In genomic region chr19:34049944-34050343, GRCh38 we compare ENCODE assay signal across 28 cellular contexts.
"Had no signal": no experiment of that assay in that cellular context is flagged by ENCODE, and none has a peak within 500 bp of the region (broad histone marks: within the 10 kb centered on the region; RNA-seq: fewer than 3 reads in every experiment).

No MANE protein-coding gene starts in this region.

- ATAC-seq: effector memory CD8-positive, alpha-beta T cell; esophagus mucosa; foreskin keratinocyte; gastrocnemius medialis; gastroesophageal sphincter; heart left ventricle; heart right ventricle had no signal

- H2AFZ ChIP-seq: hepatocyte had no signal

- H3K4me2 ChIP-seq: hepatocyte had no signal

- DNase-seq: colonic mucosa; cortex of kidney; dermis blood vessel endothelial cell; dorsolateral prefrontal cortex; effector CD4-positive, alpha-beta T cell; effector CD8-positive, alpha-beta T cell; effector memory CD4-positive, alpha-beta T cell; effector memory CD8-positive, alpha-beta T cell; endodermal cell; erythroblast; esophagus squamous epithelium; foreskin fibroblast; foreskin keratinocyte; foreskin melanocyte; gastrocnemius medialis; glutamatergic neuron; head of caudate nucleus; heart left ventricle; heart right ventricle had no signal

- FAIRE-seq: endometrium, endothelial cell of umbilical vein, frontal cortex had no signal

- H3K9me3 ChIP-seq: colonic mucosa, esophagus muscularis mucosa, esophagus squamous epithelium, gastrocnemius medialis, heart left ventricle had no signal

- H3K4me3 ChIP-seq: colonic mucosa, coronary artery, dorsolateral prefrontal cortex, esophagus muscularis mucosa, esophagus squamous epithelium, gastrocnemius medialis, gastroesophageal sphincter, heart left ventricle, heart right ventricle, hepatocyte had no signal

- H3K27ac ChIP-seq: colonic mucosa, coronary artery, dorsolateral prefrontal cortex, epithelial cell of prostate, esophagus muscularis mucosa, esophagus squamous epithelium, foreskin keratinocyte, gastrocnemius medialis, gastroesophageal sphincter, heart left ventricle, heart right ventricle, hepatocyte had no signal

- H3K4me1 ChIP-seq: colonic mucosa, esophagus muscularis mucosa, esophagus squamous epithelium, foreskin keratinocyte, gastrocnemius medialis, gastroesophageal sphincter, heart left ventricle, heart right ventricle had no signal

- H3K79me2 ChIP-seq: hepatocyte had no signal

- H3K36me3 ChIP-seq: colonic mucosa, esophagus muscularis mucosa, esophagus squamous epithelium, gastrocnemius medialis, gastroesophageal sphincter, heart left ventricle, heart right ventricle had no signal

- H3K27me3 ChIP-seq: colonic mucosa, foreskin keratinocyte had no signal
